1 cellular context compared by ENCODE assay signal in genomic region chr3:108677811-108678210, GRCh38.
TF ChIP-seq lines count a peak whose summit lies in the region.

No MANE protein-coding gene starts in this region.

TF ChIP-seq in K562, 482 proteins besides CTCF, POLR2A, EP300 and RAD21 (continued from another document):
- TF ChIP-seq ZBTB40 (IDR thresholded peaks at IDR 0.05), result peak; percentile 79
- no peak for TF ChIP-seq ZBTB40 (CRISPR knock-in tag; IDR thresholded peaks at IDR 0.05)
- no peak for TF ChIP-seq ILK (tag; IDR thresholded peaks at IDR 0.05; ENCODE audit: borderline replicate concordance, low read depth)
- 0 out of 2 replicates have a peak, but pooled peaks have one; percentile 35 for TF ChIP-seq POLR2AphosphoS5 (IDR thresholded peaks at IDR 0.05; ENCODE audit: control insufficient read depth, insufficient read depth, low read depth, low read length)
- TF ChIP-seq TCF7L2 (IDR thresholded peaks at IDR 0.05; ENCODE audit: low read depth, low read length), result no peak
- TF ChIP-seq CBX8 (IDR thresholded peaks at IDR 0.05; ENCODE audit: borderline replicate concordance, extremely low read depth, low read depth, low read length, poor library complexity, severe bottlenecking), result no peak
- TF ChIP-seq CBFA2T2 (conservative IDR thresholded peaks at IDR 0.05), result peak; percentile 67
- TF ChIP-seq STAT5B (CRISPR knock-in tag; IDR thresholded peaks at IDR 0.05), result no peak
